25 cellular contexts compared by ENCODE assay signal in genomic region chr7:79612903-79613302, GRCh38.
"Had no signal": no experiment of that assay in that cellular context is flagged by ENCODE, and none has a peak within 500 bp of the region (broad histone marks: within the 10 kb centered on the region; RNA-seq: fewer than 3 reads in every experiment).

No MANE protein-coding gene starts in this region.

- ATAC-seq: left cardiac atrium; left lung; natural killer cell treated with Interleukin-12 subunit alpha and Interleukin-12 subunit beta and Interleukin-15 and Interleukin-18, amount 100 ng/mL, for 72 hours; sciatic nerve; stimulated activated effector memory CD8-positive, alpha-beta T cell treated with anti-CD3 and anti-CD28 coated beads, Interleukin-12 subunit alpha, Interleukin-12 subunit beta, amount 100 ng/mL, for 72 hours; upper lobe of right lung had no signal

- H3K4me3 Mint-ChIP-seq: memory B cell; naive B cell; natural killer cell treated with Interleukin-12 subunit alpha and Interleukin-12 subunit beta and Interleukin-15 and Interleukin-18, amount 100 ng/mL, for 72 hours; stimulated activated effector memory CD8-positive, alpha-beta T cell treated with anti-CD3 and anti-CD28 coated beads, Interleukin-12 subunit alpha, Interleukin-12 subunit beta, amount 100 ng/mL, for 72 hours; stimulated activated naive CD8-positive, alpha-beta T cell treated with anti-CD3 and anti-CD28 coated beads, Interleukin-15, Interleukin-2, amounts not matched to agents 100 ng/mL and 50 ng/mL, for 24 hours had no signal

- H3K4me3 ChIP-seq: left lung, lung, ovary, right atrium auricular region, skin epidermis, spleen, suprapubic skin, thoracic aorta, tibial artery, upper lobe of right lung, uterus had no signal

- H3K4me1 Mint-ChIP-seq: memory B cell; naive B cell; stimulated activated effector memory CD8-positive, alpha-beta T cell treated with anti-CD3 and anti-CD28 coated beads, Interleukin-12 subunit alpha, Interleukin-12 subunit beta, amount 100 ng/mL, for 72 hours had no signal

- H3K4me1 ChIP-seq: left lung, spleen, suprapubic skin, tibial artery, upper lobe of right lung, uterus had no signal

- H3K9me3 Mint-ChIP-seq: stimulated activated naive CD8-positive, alpha-beta T cell treated with anti-CD3 and anti-CD28 coated beads, Interleukin-15, Interleukin-2, amounts not matched to agents 100 ng/mL and 50 ng/mL, for 24 hours had no signal

- H3K9me3 ChIP-seq: ovary, right atrium auricular region, suprapubic skin, thoracic aorta, tibial artery, upper lobe of right lung, uterus had no signal

- H3K27me3 Mint-ChIP-seq: memory B cell; naive B cell; natural killer cell treated with Interleukin-12 subunit alpha and Interleukin-12 subunit beta and Interleukin-15 and Interleukin-18, amount 100 ng/mL, for 72 hours; progenitor cell of endocrine pancreas; stimulated activated naive CD8-positive, alpha-beta T cell treated with anti-CD3 and anti-CD28 coated beads, Interleukin-15, Interleukin-2, amounts not matched to agents 100 ng/mL and 50 ng/mL, for 24 hours had no signal

- H3K36me3 ChIP-seq: left lung, ovary, right atrium auricular region, spleen, suprapubic skin, thoracic aorta, tibial artery, upper lobe of right lung, uterus had no signal

- H3K27ac Mint-ChIP-seq: memory B cell; naive B cell; natural killer cell treated with Interleukin-12 subunit alpha and Interleukin-12 subunit beta and Interleukin-15 and Interleukin-18, amount 100 ng/mL, for 72 hours; progenitor cell of endocrine pancreas; stimulated activated effector memory CD8-positive, alpha-beta T cell treated with anti-CD3 and anti-CD28 coated beads, Interleukin-12 subunit alpha, Interleukin-12 subunit beta, amount 100 ng/mL, for 72 hours; stimulated activated naive CD8-positive, alpha-beta T cell treated with anti-CD3 and anti-CD28 coated beads, Interleukin-15, Interleukin-2, amounts not matched to agents 100 ng/mL and 50 ng/mL, for 24 hours had no signal

- FAIRE-seq: keratinocyte had no signal

- H3K27me3 ChIP-seq: left lung, ovary, right atrium auricular region, spleen, suprapubic skin, tibial artery, upper lobe of right lung, uterus had no signal

- DNase-seq: head of caudate nucleus; hippocampal formation; kidney glomerular epithelial cell; left cardiac atrium; left lung; naive B cell; ovary; spleen; stimulated activated CD4-positive, alpha-beta T cell treated with anti-CD3 and anti-CD28 coated beads, Interleukin-4, amount 100 ng/mL, for 24 hours; stimulated activated naive CD4-positive, alpha-beta T cell; tibial artery; upper lobe of right lung; uterus had no signal

- H3K36me3 Mint-ChIP-seq: memory B cell; naive B cell; stimulated activated effector memory CD8-positive, alpha-beta T cell treated with anti-CD3 and anti-CD28 coated beads, Interleukin-12 subunit alpha, Interleukin-12 subunit beta, amount 100 ng/mL, for 72 hours had no signal

- H3K27ac ChIP-seq: left lung, ovary, right atrium auricular region, skin epidermis, spleen, suprapubic skin, thoracic aorta, tibial artery, upper lobe of right lung, uterus had no signal
